In genomic region chr11:47407746-47408590, GRCh38 we compare ENCODE assay signal across 8 cellular contexts. TPM values are rescaled to one million over a fixed set of nuclear protein-coding genes. Genes with fewer than 3 reads are reported as not detected.
DNase-seq lines count a peak whose midpoint lies in the region; ATAC-seq, FAIRE-seq and TF ChIP-seq lines count a peak whose summit lies in the region.

SLC39A13 (plus strand) TSS chr11:47408590; CDS start chr11:47410095, 1,505 bp downstream.

- no peaks in the 10 kb centered on the region for H3K9me3 ChIP-seq in WERI-Rb-1 (ENCODE audit: severe bottlenecking)
- no peaks in the 10 kb centered on the region for H3K9me3 ChIP-seq in breast epithelium
- no peaks in the 10 kb centered on the region for H3K9me3 ChIP-seq in small intestine (ENCODE audit: control insufficient read depth, low read depth)

- H3K36me3 ChIP-seq in WERI-Rb-1: no peaks in the 10 kb centered on the region; the same call in none of the 2 replicates
- no peaks in the 10 kb centered on the region for H3K36me3 ChIP-seq in breast epithelium
- H3K36me3 ChIP-seq in small intestine (ENCODE audit: control insufficient read depth in 2 of 2, insufficient read depth in 2 of 2, low read length in 2 of 2): no peaks in the 10 kb centered on the region

- DNase-seq in AG08395 (ENCODE audit: low spot score): peak; percentile 98
- DNase-seq in NCI-H2227 (lab: John Stamatoyannopoulos, UW; ENCODE audit: unreplicated experiment): peak; percentile 96
- DNase-seq in WERI-Rb-1: peak; percentile 95
- DNase-seq in breast epithelium (ENCODE audit: low spot score in 2 of 2): peak; percentile 93 to 95
- DNase-seq in iPS-NIHi11 (ENCODE audit: low spot score): peak; percentile 98
- peak; percentile 91 for DNase-seq in small intestine

- peaks cover 18 to 26% of the 10 kb centered on the region in 2 donors for H3K4me1 ChIP-seq in breast epithelium
- H3K4me1 ChIP-seq in small intestine (ENCODE audit: control insufficient read depth in 2 of 2, insufficient read depth in 1 of 2, low read depth in 1 of 2, low read length in 1 of 2): peaks cover 4% of the 10 kb centered on the region in 2 donors

- peak; percentile 87 for ATAC-seq in GM18907 (IDR thresholded peaks at IDR 0.05; ENCODE audit: unreplicated experiment)
- ATAC-seq in HG03139 (IDR thresholded peaks at IDR 0.05; ENCODE audit: unreplicated experiment): peak; percentile 83

- TF ChIP-seq CTCF in WERI-Rb-1 (IDR thresholded peaks at IDR 0.05; ENCODE audit: low read depth, low read length) (peak; percentile 80), breast epithelium (IDR thresholded peaks at IDR 0.05) (peak; percentile 40 to 87 (median 67))

- H3K27me3 ChIP-seq in WERI-Rb-1 (ENCODE audit: insufficient read depth, low read depth, severe bottlenecking): no peaks in the 10 kb centered on the region
- no peaks in the 10 kb centered on the region for H3K27me3 ChIP-seq in breast epithelium
- H3K27me3 ChIP-seq in small intestine (ENCODE audit: control insufficient read depth in 2 of 2, insufficient read depth in 2 of 2, low read length in 2 of 2): no peaks in the 10 kb centered on the region

- peak; percentile 41 for TF ChIP-seq POLR2A in breast epithelium (IDR thresholded peaks at IDR 0.05)

- no peak for FAIRE-seq in small intestine (lab: Jason Lieb, UNC)

- WGBS in small intestine, 3 donors: 1 to 2% (median 1%) methylated on average over 27 to 70 of the region's 70 CpGs

- H3K27ac ChIP-seq in WERI-Rb-1 (peak within 1 kb of the TSS; percentile 82), breast epithelium (peak within 1 kb of the TSS; percentile 96 to 97), small intestine (ENCODE audit: low read depth in 1 of 2, low read length in 1 of 2) (peak within 1 kb of the TSS; percentile 87 to 94)

- intact Hi-C loops in breast epithelium (cut with DNase I; ENCODE audit: low total_unique reads): no loop called here

- H3K4me3 ChIP-seq in WERI-Rb-1 (ENCODE audit: low read depth, low read length) (peak within 1 kb of the TSS; percentile 77), breast epithelium (peak within 1 kb of the TSS; percentile 75 to 91 (median 75)), small intestine (ENCODE audit: low read depth in 1 of 2, low read length in 2 of 2) (peak within 1 kb of the TSS; percentile 46 to 48)

RNA-seq across cellular contexts. Expression of gene SLC39A13, which starts in this region (rescaled TPM):
- total RNA-seq in breast epithelium: 10 to 100 TPM; 42.9 to 58.1 (median 52.8) TPM
- 10 to 100 TPM in 1 of 3 donors, 1 to 10 TPM in 2; 7.8 to 30.9 (median 10.0) TPM for polyA plus RNA-seq in small intestine

Comparison
In these comparisons a context has a peak if more than half of its experiments do, and no peak if none do; other contexts are left out.
1. Peak in every context shown above with its lines: DNase-seq, ATAC-seq, H3K4me3 ChIP-seq and H3K27ac ChIP-seq.